ENCODE assay signal across 26 cellular contexts in the genomic region with DNA sequence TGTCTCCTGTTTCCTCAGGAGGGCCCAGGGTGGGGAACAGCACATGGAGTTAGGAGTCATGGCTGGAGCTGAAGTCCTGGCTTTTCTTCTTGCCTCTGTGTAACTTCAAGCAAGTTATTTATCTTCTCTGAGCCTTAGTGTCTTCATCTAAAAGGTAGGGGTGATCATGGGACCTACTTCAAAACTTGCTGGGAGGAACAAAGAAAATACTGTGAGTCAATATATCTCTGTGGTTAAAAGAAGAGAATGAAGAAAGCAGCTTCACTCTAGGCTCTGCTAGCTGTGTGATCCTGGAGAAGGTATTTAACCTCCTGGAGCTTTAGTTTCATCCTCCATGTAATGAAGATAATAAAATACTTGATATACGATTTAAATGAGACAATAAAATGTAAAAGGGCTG. TPM values are rescaled to one million over a fixed set of nuclear protein-coding genes. Genes with fewer than 3 reads are reported as not detected.
DNase-seq lines count a peak whose midpoint lies in the region; ATAC-seq and TF ChIP-seq lines count a peak whose summit lies in the region.
"Had no signal": no experiment of that assay in that cellular context is flagged by ENCODE, and none has a peak within 500 bp of the region (broad histone marks: within the 10 kb centered on the region; RNA-seq: fewer than 3 reads in every experiment).

No MANE protein-coding gene starts in this region.

- in situ Hi-C loops in mammary epithelial cell (cut with MboI; ENCODE audit: low sequenced_read_pairs in 2 of 2), result no loop called here

- H3K4me2 ChIP-seq in mammary epithelial cell (ENCODE audit: insufficient read depth, low read depth, low read length), result no peak overlapping the region
- H3K4me2 ChIP-seq: PC-9 had no signal

- WGBS in heart left ventricle, 4 donors, result 19 to 34% (median 27%) methylated on average over 1 of the region's 1 CpG
- WGBS in mammary epithelial cell (ENCODE audit: low coverage, missing lambda C conversion rate), result 50% methylated on average over 1 of the region's 1 CpG
- WGBS in lung, 2 donors, result 42 to 46% methylated on average over 1 of the region's 1 CpG
- 41 to 61% methylated on average over 1 of the region's 1 CpG for WGBS in upper lobe of left lung, 2 donors

- H3K4me3 ChIP-seq in heart left ventricle (no peak overlapping the region), mammary epithelial cell (replicated peaks in 1 of 3; ENCODE audit: insufficient read depth in 1 of 3, low read depth in 2 of 3, low read length in 3 of 3) (no peak overlapping the region), lung (no peak overlapping the region), upper lobe of left lung (no peak overlapping the region)
- H3K4me3 ChIP-seq: PC-9, upper lobe of right lung had no signal

- no peak for DNase-seq in heart left ventricle
- no peak for DNase-seq in left cardiac atrium
- DNase-seq in mammary epithelial cell, result peak; percentile 63
- no peak for DNase-seq in lung (ENCODE audit: low spot score)
- no peak for DNase-seq in upper lobe of left lung
- DNase-seq: activated CD4-positive, alpha-beta T cell treated with anti-CD3 and anti-CD28 coated beads, Interleukin-2, amount 10 ng/mL, durations not matched to agents 7 days and 5 days; activated CD8-positive, alpha-beta memory T cell treated with anti-CD3 and anti-CD28 coated beads, Interleukin-2, amount 10 ng/mL, durations not matched to agents 7 days and 5 days; activated naive CD8-positive, alpha-beta T cell treated with anti-CD3 and anti-CD28 coated beads for 36 hours; C1 segment of cervical spinal cord; DND-41; H9; NCI-H1092 treated with DMSO at 0.1 percent for 48 hours; NCI-H187; NCI-H2171 treated with DMSO at 0.1 percent for 48 hours; NCI-H524 treated with DMSO at 0.1 percent for 48 hours; PC-9; retina; SHP77; stimulated activated CD4-positive, alpha-beta T cell treated with anti-CD3 and anti-CD28 coated beads, Interleukin-2, amount 100 ng/mL, for 48 hours; T-helper 9 cell; upper lobe of right lung; WERI-Rb-1 had no signal

- no peak for ATAC-seq in heart left ventricle
- no peak for ATAC-seq in left cardiac atrium
- no peak for ATAC-seq in lung (ENCODE audit: insufficient read depth, low FRiP score)
- no peak for ATAC-seq in upper lobe of left lung (ENCODE audit: low FRiP score in 2 of 2)
- ATAC-seq in HG03135 (IDR thresholded peaks at IDR 0.05; ENCODE audit: unreplicated experiment), result no peak
- no peak for ATAC-seq in GM21786 (IDR thresholded peaks at IDR 0.05; ENCODE audit: unreplicated experiment)
- ATAC-seq: activated CD8-positive, alpha-beta memory T cell treated with anti-CD3 and anti-CD28 coated beads, Interleukin-2, amount 10 ng/mL, durations not matched to agents 7 days and 5 days; natural killer cell treated with Interleukin-12 subunit alpha and Interleukin-12 subunit beta and Interleukin-15 and Interleukin-18, amount 100 ng/mL, for 72 hours had no signal

- no peak for TF ChIP-seq POLR2A in heart left ventricle (IDR thresholded peaks at IDR 0.05)
- no peak for TF ChIP-seq POLR2A in upper lobe of left lung (IDR thresholded peaks at IDR 0.05)

- BruUV-seq in mammary epithelial cell (replicated peaks; lab: Mats Ljungman, UMichigan), result no TSS peak

- H3K27me3 ChIP-seq in heart left ventricle, result no peaks in the 10 kb centered on the region
- no peaks in the 10 kb centered on the region for H3K27me3 ChIP-seq in mammary epithelial cell (ENCODE audit: insufficient read depth, low read length)
- H3K27me3 ChIP-seq in lung (ENCODE audit: control insufficient read depth, insufficient read depth), result no peaks in the 10 kb centered on the region
- H3K27me3 ChIP-seq in upper lobe of left lung, result no peaks in the 10 kb centered on the region
- H3K27me3 ChIP-seq: upper lobe of right lung had no signal

- TF ChIP-seq EP300 in upper lobe of left lung (IDR thresholded peaks at IDR 0.05), result no peak

- no peak overlapping the region for H3K9ac ChIP-seq in mammary epithelial cell (ENCODE audit: insufficient read depth, low read length)

- no peaks in the 10 kb centered on the region for H4K20me1 ChIP-seq in mammary epithelial cell (ENCODE audit: insufficient read depth, low read length)

- peaks cover 13 to 98% (median 78%) of the 10 kb centered on the region in 12 donors for H3K4me1 ChIP-seq in heart left ventricle
- peaks cover 30% of the 10 kb centered on the region for H3K4me1 ChIP-seq in mammary epithelial cell (ENCODE audit: insufficient read depth, low read length)
- H3K4me1 ChIP-seq in lung (ENCODE audit: control insufficient read depth in 2 of 2, insufficient read depth in 2 of 2, low read length in 2 of 2), result peaks cover 26 to 40% of the 10 kb centered on the region in 2 donors
- peaks cover 20 to 43% (median 38%) of the 10 kb centered on the region in 4 donors for H3K4me1 ChIP-seq in upper lobe of left lung

- H2AFZ ChIP-seq in mammary epithelial cell (ENCODE audit: low read depth, low read length), result no peak overlapping the region
- H2AFZ ChIP-seq: PC-9 had no signal

- intact Hi-C loops in heart left ventricle (cut with DNase I), result no loop called here
- intact Hi-C loops in left cardiac atrium (cut with DNase I), result no loop called here
- intact Hi-C loops in mammary epithelial cell (cut with micrococcal nuclease), result no loop called here

- H3K9me3 ChIP-seq in heart left ventricle (no peaks in the 10 kb centered on the region), mammary epithelial cell (replicated peaks; ENCODE audit: insufficient read depth, low read length) (no peaks in the 10 kb centered on the region), lung (ENCODE audit: control insufficient read depth in 2 of 2, insufficient read depth in 1 of 2, low read length in 1 of 2) (no peaks in the 10 kb centered on the region), upper lobe of left lung (no peaks in the 10 kb centered on the region)
- H3K9me3 ChIP-seq: upper lobe of right lung had no signal

- CTCF ChIA-PET in mammary epithelial cell (lab: Charles Lee; ENCODE audit: low non-redundant PET), result interaction anchor here (0.7 kb wide), 2 partner anchors 8 to 137 kb away, joined by 3 to 4 read pairs; no protein-coding TSS in a partner anchor

- H3K36me3 ChIP-seq in heart left ventricle (peaks cover 0 to 37% (median 27%) of the 10 kb centered on the region in 9 donors), mammary epithelial cell (ENCODE audit: insufficient read depth, low read length) (no peaks in the 10 kb centered on the region), lung (ENCODE audit: control insufficient read depth in 2 of 2, insufficient read depth in 2 of 2, low read length in 2 of 2) (no peaks in the 10 kb centered on the region), upper lobe of left lung (peaks cover 0 to 18% (median 0%) of the 10 kb centered on the region in 4 donors)
- H3K36me3 ChIP-seq: upper lobe of right lung, WERI-Rb-1 had no signal

- H3K27ac ChIP-seq in heart left ventricle, result peak overlapping the region; percentile 38 to 86 (median 80)
- H3K27ac ChIP-seq in mammary epithelial cell (ENCODE audit: insufficient read depth, low read depth, low read length), result peak overlapping the region; percentile 92
- peak overlapping the region; percentile 64 to 78 for H3K27ac ChIP-seq in lung (ENCODE audit: low read depth in 1 of 2, low read length in 1 of 2)
- H3K27ac ChIP-seq in upper lobe of left lung, result peak overlapping the region; percentile 4 to 77 (median 51)
- H3K27ac ChIP-seq: PC-9, WERI-Rb-1 had no signal

- dilution Hi-C loops in mammary epithelial cell (cut with HindIII; ENCODE audit: low sequenced_read_pairs), result no loop called here

- TF ChIP-seq CTCF in heart left ventricle (IDR thresholded peaks at IDR 0.05) (no peak), mammary epithelial cell (conservative IDR thresholded peaks at IDR 0.05 in 1 of 2, IDR thresholded peaks at IDR 0.05 in 1 of 2; ENCODE audit: extremely low read depth in 1 of 2, insufficient read depth in 1 of 2, low read depth in 1 of 2, low read length in 2 of 2) (no peak), lung (IDR thresholded peaks at IDR 0.05; ENCODE audit: control extremely low read depth, extremely low read depth) (no peak), upper lobe of left lung (IDR thresholded peaks at IDR 0.05) (no peak)

- H3K79me2 ChIP-seq in mammary epithelial cell (ENCODE audit: insufficient read depth, low read length), result peaks cover 7% of the 10 kb centered on the region

RNA-seq across cellular contexts. Expression of a gene that starts 26.5 kb away (rescaled TPM):
- total RNA-seq in heart left ventricle, result 10 to 100 TPM; 30.4 to 57.7 (median 45.0) TPM
- polyA plus RNA-seq in heart left ventricle, result 10 to 100 TPM; 32.2 to 49.5 TPM
- 10 to 100 TPM; 32.8 to 38.6 TPM for total RNA-seq in left cardiac atrium
- 10 to 100 TPM; 19.0 to 23.2 TPM for total RNA-seq in mammary epithelial cell
- polyA plus RNA-seq in mammary epithelial cell, result 6.3 TPM
- polyA minus RNA-seq in mammary epithelial cell, result 18.6 TPM
- 10 to 100 TPM; 22.8 to 40.6 TPM for total RNA-seq in lung
- polyA plus RNA-seq in lung, result 10 to 100 TPM in 1 of 2 donors, 1 to 10 TPM in 1; 9.8 to 13.3 TPM
- total RNA-seq in upper lobe of left lung, result 10 to 100 TPM; 15.1 to 40.8 (median 26.5) TPM
- total RNA-seq: activated CD4-positive, alpha-beta T cell treated with anti-CD3 and anti-CD28 coated beads, Interleukin-2, amount 10 ng/mL, durations not matched to agents 7 days and 5 days; activated CD8-positive, alpha-beta memory T cell treated with anti-CD3 and anti-CD28 coated beads, Interleukin-2, amount 10 ng/mL, durations not matched to agents 7 days and 5 days had no signal
- polyA plus RNA-seq: IgD-negative memory B cell had no signal

RNA-seq across cellular contexts. Expression of a gene that starts 47.1 kb away (rescaled TPM):
- total RNA-seq in heart left ventricle (10 to 100 TPM in 5 of 9 donors, 1 to 10 TPM in 4; 6.7 to 14.0 (median 10.2) TPM), left cardiac atrium (10 to 100 TPM in 1 of 2 donors, 1 to 10 TPM in 1; 8.7 to 15.4 TPM), mammary epithelial cell (10 to 100 TPM; 50.2 to 61.6 TPM), lung (10 to 100 TPM; 19.2 to 20.2 TPM), upper lobe of left lung (10 to 100 TPM in 4 of 6 donors, 1 to 10 TPM in 2; 7.3 to 22.1 (median 12.9) TPM)
- polyA plus RNA-seq in heart left ventricle (1 to 10 TPM; 5.1 to 6.8 TPM), mammary epithelial cell (13.0 TPM), lung (10 to 100 TPM in 1 of 2 donors, 1 to 10 TPM in 1; 6.6 to 12.7 TPM)
- polyA minus RNA-seq in mammary epithelial cell, result 27.5 TPM

RNA-seq across cellular contexts. Expression of a gene that starts 59.7 kb away (rescaled TPM):
- 1 to 10 TPM; 2.3 to 6.8 (median 3.7) TPM for total RNA-seq in heart left ventricle
- 1 to 10 TPM; 2.3 to 6.5 TPM for polyA plus RNA-seq in heart left ventricle
- total RNA-seq in left cardiac atrium, result 1 to 10 TPM; 5.2 to 5.4 TPM
- total RNA-seq in mammary epithelial cell, result 10 to 100 TPM in 1 of 2 donors, 1 to 10 TPM in 1; 6.8 to 10.2 TPM
- 17.2 TPM for polyA plus RNA-seq in mammary epithelial cell
- polyA minus RNA-seq in mammary epithelial cell, result 7.8 TPM
- total RNA-seq in lung, result 1 to 10 TPM; 7.9 to 9.3 TPM
- polyA plus RNA-seq in lung, result 1 to 10 TPM; 4.8 to 6.8 TPM
- 10 to 100 TPM in 1 of 6 donors, 1 to 10 TPM in 5; 3.2 to 10.1 (median 5.0) TPM for total RNA-seq in upper lobe of left lung
